8 cellular contexts compared by ENCODE assay signal in genomic region chr17:83079766-83080616, GRCh38. TPM values are rescaled to one million over a fixed set of nuclear protein-coding genes. Genes with fewer than 3 reads are reported as not detected.
A peak's percentile ranks its signal among the peaks of the same experiment; 100 is the strongest.
DNase-seq lines count a peak whose midpoint lies in the region; ATAC-seq lines count a peak whose summit lies in the region.

No MANE protein-coding gene starts in this region.

- CTCF ChIA-PET in activated naive CD4-positive, alpha-beta T cell treated with anti-CD3 and anti-CD28 coated beads for 36 hours (lab: Charles Lee): no interaction called here

- intact Hi-C loops in activated naive CD4-positive, alpha-beta T cell treated with anti-CD3 and anti-CD28 coated beads for 36 hours (cut with micrococcal nuclease): loop anchor here (2.0 to 5.0 kb wide), 2 partner anchors 29 to 188 kb away; no protein-coding TSS in a partner anchor

- H3K36me3 Mint-ChIP-seq in activated naive CD8-positive, alpha-beta T cell treated with anti-CD3 and anti-CD28 coated beads for 36 hours: no peaks in the 10 kb centered on the region
- H3K36me3 Mint-ChIP-seq in activated naive CD4-positive, alpha-beta T cell treated with anti-CD3 and anti-CD28 coated beads for 36 hours (ENCODE audit: low read depth): no peaks in the 10 kb centered on the region

- peak; percentile 18 for DNase-seq in stimulated activated CD8-positive, alpha-beta memory T cell treated with anti-CD3 and anti-CD28 coated beads, Interleukin-12 subunit alpha, Interleukin-12 subunit beta, amount 100 ng/mL, for 4 hours (ENCODE audit: low read depth)
- DNase-seq in stimulated activated CD8-positive, alpha-beta memory T cell treated with anti-CD3 and anti-CD28 coated beads, Interleukin-4, amount 100 ng/mL, for 48 hours: no peak
- peak; percentile 33 for DNase-seq in activated naive CD8-positive, alpha-beta T cell treated with anti-CD3 and anti-CD28 coated beads for 36 hours
- no peak for DNase-seq in left lobe of liver (ENCODE audit: low spot score)
- no peak for DNase-seq in activated naive CD4-positive, alpha-beta T cell treated with anti-CD3 and anti-CD28 coated beads for 36 hours
- DNase-seq in NCI-H446 treated with DMSO at 0.1 percent for 48 hours (lab: John Stamatoyannopoulos, UW): no peak
- DNase-seq in NCI-H510A (lab: John Stamatoyannopoulos, UW): no peak
- DNase-seq in NCI-H1930 (lab: John Stamatoyannopoulos, UW): no peak

- peaks cover 15% of the 10 kb centered on the region for H3K27me3 Mint-ChIP-seq in activated naive CD8-positive, alpha-beta T cell treated with anti-CD3 and anti-CD28 coated beads for 36 hours
- H3K27me3 Mint-ChIP-seq in activated naive CD4-positive, alpha-beta T cell treated with anti-CD3 and anti-CD28 coated beads for 36 hours (ENCODE audit: low read depth): peaks cover 15% of the 10 kb centered on the region

- no peaks in the 10 kb centered on the region for H3K9me3 Mint-ChIP-seq in activated naive CD8-positive, alpha-beta T cell treated with anti-CD3 and anti-CD28 coated beads for 36 hours
- H3K9me3 Mint-ChIP-seq in activated naive CD4-positive, alpha-beta T cell treated with anti-CD3 and anti-CD28 coated beads for 36 hours: no peaks in the 10 kb centered on the region

- no peak overlapping the region for H3K27ac Mint-ChIP-seq in activated naive CD8-positive, alpha-beta T cell treated with anti-CD3 and anti-CD28 coated beads for 36 hours
- no peak overlapping the region for H3K27ac Mint-ChIP-seq in activated naive CD4-positive, alpha-beta T cell treated with anti-CD3 and anti-CD28 coated beads for 36 hours

- peak; percentile 4 for ATAC-seq in left lobe of liver

- H3K4me1 Mint-ChIP-seq in activated naive CD8-positive, alpha-beta T cell treated with anti-CD3 and anti-CD28 coated beads for 36 hours: peaks cover 28% of the 10 kb centered on the region
- peaks cover 19% of the 10 kb centered on the region for H3K4me1 Mint-ChIP-seq in activated naive CD4-positive, alpha-beta T cell treated with anti-CD3 and anti-CD28 coated beads for 36 hours (ENCODE audit: low read depth)

- no peak overlapping the region for H3K4me3 Mint-ChIP-seq in activated naive CD8-positive, alpha-beta T cell treated with anti-CD3 and anti-CD28 coated beads for 36 hours
- no peak overlapping the region for H3K4me3 Mint-ChIP-seq in activated naive CD4-positive, alpha-beta T cell treated with anti-CD3 and anti-CD28 coated beads for 36 hours

RNA-seq across cellular contexts. Expression of gene METRNL, which starts 0.6 kb away (rescaled TPM):
- total RNA-seq in activated naive CD8-positive, alpha-beta T cell treated with anti-CD3 and anti-CD28 coated beads for 36 hours: 1 to 10 TPM; 4.7 to 5.9 TPM
- 4.7 TPM for total RNA-seq in left lobe of liver
- total RNA-seq in activated naive CD4-positive, alpha-beta T cell treated with anti-CD3 and anti-CD28 coated beads for 36 hours: 10 to 100 TPM; 14.4 to 15.2 TPM

Comparison
In these comparisons a context has a peak if more than half of its experiments do, and no peak if none do; other contexts are left out.
1. DNase-seq: peak in stimulated activated CD8-positive, alpha-beta memory T cell treated with anti-CD3 and anti-CD28 coated beads, Interleukin-12 subunit alpha, Interleukin-12 subunit beta, amount 100 ng/mL, for 4 hours (single experiment) and activated naive CD8-positive, alpha-beta T cell treated with anti-CD3 and anti-CD28 coated beads for 36 hours (single experiment); none in stimulated activated CD8-positive, alpha-beta memory T cell treated with anti-CD3 and anti-CD28 coated beads, Interleukin-4, amount 100 ng/mL, for 48 hours (single experiment), left lobe of liver (single experiment), activated naive CD4-positive, alpha-beta T cell treated with anti-CD3 and anti-CD28 coated beads for 36 hours (single experiment), NCI-H446 treated with DMSO at 0.1 percent for 48 hours (single experiment), NCI-H510A (single experiment) and NCI-H1930 (0 of 2).